1 cellular context compared by ENCODE assay signal in genomic region chr2:48448274-48449061, GRCh38.
TF ChIP-seq lines count a peak whose summit lies in the region.

No MANE protein-coding gene starts in this region.

TF ChIP-seq in HepG2, 621 proteins besides CTCF, POLR2A, EP300 and RAD21 (continued from another document and continues in another):
- TF ChIP-seq ZBTB40 (IDR thresholded peaks at IDR 0.05) (peak; percentile 49), ZBTB40 (CRISPR knock-in tag; IDR thresholded peaks at IDR 0.05) (peak; percentile 62; the same call in 1 of the 2 replicates), MIER3 (CRISPR knock-in tag; IDR thresholded peaks at IDR 0.05; ENCODE audit: borderline replicate concordance) (peak; percentile 50; the same call in 1 of the 2 replicates), HNF1A (IDR thresholded peaks at IDR 0.05; ENCODE audit: low read depth) (peak; percentile 31; the same call in 1 of the 2 replicates), HNF1A (CRISPR knock-in tag; IDR thresholded peaks at IDR 0.05; ENCODE audit: borderline replicate concordance) (no peak), NFIC (IDR thresholded peaks at IDR 0.05; ENCODE audit: low read length) (peak; percentile 89), NCOR1 (IDR thresholded peaks at IDR 0.05; ENCODE audit: borderline replicate concordance, low read length) (peak; percentile 42; the same call in 1 of the 2 replicates), ZNF816 (CRISPR knock-in tag; IDR thresholded peaks at IDR 0.05; ENCODE audit: borderline replicate concordance) (peak; percentile 34; the same call in 1 of the 2 replicates), HHEX (CRISPR knock-in tag; IDR thresholded peaks at IDR 0.05) (no peak), CREM (IDR thresholded peaks at IDR 0.05) (peak; percentile 62), CREM (CRISPR knock-in tag; IDR thresholded peaks at IDR 0.05) (no peak), NRL (CRISPR knock-in tag; IDR thresholded peaks at IDR 0.05; ENCODE audit: borderline replicate concordance) (no peak), ATF7 (IDR thresholded peaks at IDR 0.05) (0 out of 2 replicates have a peak, but pooled peaks have one; percentile 4), ATF7 (CRISPR knock-in tag; IDR thresholded peaks at IDR 0.05) (no peak), CREB1 (IDR thresholded peaks at IDR 0.05) (no peak), CREB1 (CRISPR knock-in tag; IDR thresholded peaks at IDR 0.05) (peak; percentile 36; the same call in 1 of the 2 replicates), SOX13 (IDR thresholded peaks at IDR 0.05) (0 out of 2 replicates have a peak, but pooled peaks have one; percentile 25), SOX13 (CRISPR knock-in tag; conservative IDR thresholded peaks at IDR 0.05 in 1 of 2, IDR thresholded peaks at IDR 0.05 in 1 of 2) (peak in 1 of 2 experiments; percentile 79; a peak in 2 of 4 replicates), GATAD2A (CRISPR knock-in tag; IDR thresholded peaks at IDR 0.05) (peak; percentile 61), ETV6 (CRISPR knock-in tag; conservative IDR thresholded peaks at IDR 0.05) (no peak), SOX5 (CRISPR knock-in tag; IDR thresholded peaks at IDR 0.05; ENCODE audit: borderline replicate concordance) (peak; percentile 83; the same call in 1 of the 2 replicates), FOXA1 (IDR thresholded peaks at IDR 0.05) (peak; percentile 51), FOXA1 (CRISPR knock-in tag; IDR thresholded peaks at IDR 0.05) (peak; percentile 73), PHF5A (CRISPR knock-in tag; IDR thresholded peaks at IDR 0.05; ENCODE audit: low read depth, unreplicated experiment) (no peak), HOMEZ (CRISPR knock-in tag; IDR thresholded peaks at IDR 0.05; ENCODE audit: low read depth) (peak; percentile 49; the same call in 1 of the 2 replicates), TBL1XR1 (IDR thresholded peaks at IDR 0.05; ENCODE audit: borderline replicate concordance, low read length, partially characterized antibody) (peak; percentile 53), MBD4 (IDR thresholded peaks at IDR 0.05; ENCODE audit: borderline replicate concordance, low read length) (peak; percentile 56; the same call in 1 of the 2 replicates), ATF1 (CRISPR knock-in tag; IDR thresholded peaks at IDR 0.05) (no peak; the same call in 1 of the 2 replicates), ZNF775 (CRISPR knock-in tag; IDR thresholded peaks at IDR 0.05; ENCODE audit: borderline replicate concordance) (no peak), SNRNP70 (IDR thresholded peaks at IDR 0.05; ENCODE audit: low read depth, low read length) (no peak), ZSCAN9 (CRISPR knock-in tag; IDR thresholded peaks at IDR 0.05; ENCODE audit: borderline replicate concordance) (peak; percentile 34; the same call in 1 of the 2 replicates), TBX2 (CRISPR knock-in tag; IDR thresholded peaks at IDR 0.05; ENCODE audit: borderline replicate concordance) (no peak), PPARG (CRISPR knock-in tag; conservative IDR thresholded peaks at IDR 0.05) (peak; percentile 46; the same call in 1 of the 2 replicates), TEAD3 (CRISPR knock-in tag; optimal IDR thresholded peaks at IDR 0.05; ENCODE audit: borderline replicate concordance) (peak; percentile 39), FOXA3 (CRISPR knock-in tag; IDR thresholded peaks at IDR 0.05) (peak; percentile 79), SRSF1 (optimal IDR thresholded peaks at IDR 0.05; ENCODE audit: low read depth, low read length) (no peak), SNAPC2 (CRISPR knock-in tag; IDR thresholded peaks at IDR 0.05) (peak; percentile 43; the same call in 1 of the 2 replicates), TEF (CRISPR knock-in tag; IDR thresholded peaks at IDR 0.05) (no peak), KDM6A (CRISPR knock-in tag; IDR thresholded peaks at IDR 0.05; ENCODE audit: low read depth) (peak; percentile 45; the same call in 1 of the 2 replicates), HMG20A (CRISPR knock-in tag; IDR thresholded peaks at IDR 0.05; ENCODE audit: borderline replicate concordance) (peak; percentile 72; the same call in 1 of the 2 replicates), MED1 (CRISPR knock-in tag; IDR thresholded peaks at IDR 0.05) (peak; percentile 51; the same call in 1 of the 2 replicates), ZBTB10 (CRISPR knock-in tag; IDR thresholded peaks at IDR 0.05; ENCODE audit: borderline replicate concordance) (no peak), ZNF644 (CRISPR knock-in tag; IDR thresholded peaks at IDR 0.05; ENCODE audit: low read depth) (peak; percentile 12; the same call in 1 of the 2 replicates), ZNF558 (CRISPR knock-in tag; IDR thresholded peaks at IDR 0.05; ENCODE audit: borderline replicate concordance) (no peak), ZNF451 (CRISPR knock-in tag; IDR thresholded peaks at IDR 0.05) (no peak), SOX6 (IDR thresholded peaks at IDR 0.05) (no peak), SOX6 (CRISPR knock-in tag; IDR thresholded peaks at IDR 0.05) (peak; percentile 46; the same call in 1 of the 2 replicates), CBFB (CRISPR knock-in tag; IDR thresholded peaks at IDR 0.05) (0 out of 2 replicates have a peak, but pooled peaks have one; percentile 41), TCF7 (IDR thresholded peaks at IDR 0.05; ENCODE audit: low read depth) (peak; percentile 88), NR2F6 (IDR thresholded peaks at IDR 0.05) (peak; percentile 28; the same call in 1 of the 2 replicates), NR2F6 (CRISPR knock-in tag; IDR thresholded peaks at IDR 0.05) (peak; percentile 48; the same call in 1 of the 2 replicates), RARA (CRISPR knock-in tag; IDR thresholded peaks at IDR 0.05) (peak; percentile 74), ELF3 (CRISPR knock-in tag; IDR thresholded peaks at IDR 0.05) (peak; percentile 35; the same call in 1 of the 2 replicates), MEF2D (CRISPR knock-in tag; IDR thresholded peaks at IDR 0.05) (peak; percentile 72; the same call in 1 of the 2 replicates)
